In the genomic region with DNA sequence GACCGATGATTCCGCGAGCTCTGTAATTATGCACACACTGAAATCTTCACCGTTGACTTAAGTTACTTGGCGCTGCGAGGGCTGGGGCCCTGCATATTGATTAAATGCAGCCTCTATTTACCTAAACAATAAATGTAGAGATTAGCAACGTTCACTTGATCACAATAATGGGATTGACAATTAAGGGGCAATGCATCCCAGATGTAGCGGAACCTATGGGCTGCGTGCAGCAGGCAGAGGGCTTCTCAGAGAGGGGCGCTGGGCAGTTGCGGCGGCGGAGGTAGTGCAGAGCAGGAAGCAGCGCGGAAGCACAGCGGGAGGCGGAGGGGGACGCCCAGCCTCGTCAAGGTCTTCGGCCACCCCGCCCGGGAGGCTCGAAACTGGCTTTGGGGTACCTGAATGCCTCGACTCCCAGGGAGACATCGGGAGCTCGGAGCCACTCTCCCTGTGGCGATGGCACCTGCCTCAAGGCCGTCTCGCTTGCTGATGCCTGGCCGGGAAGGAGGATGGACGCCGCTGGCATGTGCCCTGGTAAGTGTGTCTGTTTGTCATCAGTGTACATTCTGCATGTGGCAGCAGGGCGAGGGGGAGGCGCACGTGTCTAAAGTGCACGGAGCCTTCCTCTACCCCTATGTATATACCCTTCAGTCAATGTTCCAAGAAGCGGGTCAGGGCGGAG, we compare ENCODE assay signal across 8 cellular contexts. TPM values are rescaled to one million over a fixed set of nuclear protein-coding genes. Genes with fewer than 3 reads are reported as not detected.
A peak's percentile ranks its signal among the peaks of the same experiment; 100 is the strongest.
DNase-seq lines count a peak whose midpoint lies in the region; ATAC-seq and TF ChIP-seq lines count a peak whose summit lies in the region.

No MANE protein-coding gene starts in this region.

- H3K27me3 Mint-ChIP-seq in IgD-negative memory B cell (peaks cover 54% of the 10 kb centered on the region), chondrocyte (ENCODE audit: low read depth) (peaks cover 64% of the 10 kb centered on the region)

- DNase-seq in BJ (ENCODE audit: low read depth) (no peak), chondrocyte (ENCODE audit: low spot score) (no peak), RPMI8226 (no peak), LoVo (ENCODE audit: low spot score) (no peak), AG08396 (ENCODE audit: low spot score) (no peak)

- no peak overlapping the region for H3K27ac ChIP-seq in muscle layer of duodenum (ENCODE audit: low read length)

- peaks cover 14 to 27% (median 15%) of the 10 kb centered on the region in 3 donors for H3K4me1 Mint-ChIP-seq in IgD-negative memory B cell
- H3K4me1 Mint-ChIP-seq in chondrocyte (ENCODE audit: low read depth), result peaks cover 35% of the 10 kb centered on the region

- peaks cover 3% of the 10 kb centered on the region for H3K36me3 Mint-ChIP-seq in IgD-negative memory B cell
- H3K36me3 Mint-ChIP-seq in chondrocyte (ENCODE audit: low read depth), result no peaks in the 10 kb centered on the region

- CTCF ChIA-PET in BJ (lab: Yijun Ruan, JAX), result interaction anchor here (0.7 kb wide), 2 partner anchors 10 to 221 kb away, joined by 3 to 4 read pairs; no protein-coding TSS in a partner anchor

- H3K9me3 Mint-ChIP-seq in IgD-negative memory B cell (peaks cover 0 to 10% (median 0%) of the 10 kb centered on the region in 3 donors), chondrocyte (ENCODE audit: low read depth) (no peaks in the 10 kb centered on the region)

- H3K4me1 ChIP-seq in muscle layer of duodenum (ENCODE audit: control insufficient read depth in 1 of 2, insufficient read depth in 2 of 2, low read length in 2 of 2), result peaks cover 6 to 33% of the 10 kb centered on the region in 2 donors

- TF ChIP-seq CTCF in BJ (IDR thresholded peaks at IDR 0.05; ENCODE audit: insufficient read depth, low read depth, low read length) (no peak), chondrocyte (IDR thresholded peaks at IDR 0.05) (no peak)

- no peaks in the 10 kb centered on the region for H3K9me3 ChIP-seq in muscle layer of duodenum (ENCODE audit: control insufficient read depth in 1 of 2, low read length in 2 of 2)

- H3K4me3 ChIP-seq in BJ (ENCODE audit: low read depth, low read length) (peak overlapping the region; percentile 46), muscle layer of duodenum (ENCODE audit: low read depth in 1 of 2, low read length in 2 of 2) (peak overlapping the region; percentile 42 to 55)

- H3K27ac Mint-ChIP-seq in IgD-negative memory B cell, result peak overlapping the region; percentile 56 to 86 (median 81)
- H3K27ac Mint-ChIP-seq in chondrocyte (ENCODE audit: unreplicated experiment), result no peak overlapping the region

- H3K27me3 ChIP-seq in BJ (ENCODE audit: control insufficient read depth, insufficient read depth, low read length) (peaks cover 43% of the 10 kb centered on the region), muscle layer of duodenum (ENCODE audit: low read depth, low read length) (peaks cover 64% of the 10 kb centered on the region)

- POLR2A ChIA-PET in BJ (lab: Charles Lee), result no interaction called here

- H3K36me3 ChIP-seq in BJ (ENCODE audit: control insufficient read depth, insufficient read depth, low read length), result no peaks in the 10 kb centered on the region
- no peaks in the 10 kb centered on the region for H3K36me3 ChIP-seq in muscle layer of duodenum (ENCODE audit: control insufficient read depth in 1 of 2, insufficient read depth in 2 of 2, low read length in 2 of 2)

- no peak for ATAC-seq in HG03521 (IDR thresholded peaks at IDR 0.05; ENCODE audit: unreplicated experiment)

- H3K4me3 Mint-ChIP-seq in IgD-negative memory B cell (peak overlapping the region; percentile 60 to 96 (median 90)), chondrocyte (ENCODE audit: unreplicated experiment) (peak overlapping the region; percentile 60)

RNA-seq across cellular contexts. Expression of a gene that starts 7.7 kb away (rescaled TPM):
- polyA plus RNA-seq in BJ (2011; rRNA removed), result not detected in 2 replicates
- polyA minus RNA-seq in BJ (2011; rRNA and poly(A)+ RNA removed), result not detected in 2 replicates
- not detected for polyA plus RNA-seq in IgD-negative memory B cell
- not detected in 3 replicates for total RNA-seq in chondrocyte
